ENCODE assay signal across 9 cellular contexts in genomic region chr6:32462609-32463008, GRCh38. TPM values are rescaled to one million over a fixed set of nuclear protein-coding genes. Genes with fewer than 3 reads are reported as not detected.
DNase-seq lines count a peak whose midpoint lies in the region; ATAC-seq and TF ChIP-seq lines count a peak whose summit lies in the region.
"Had no signal": no experiment of that assay in that cellular context is flagged by ENCODE, and none has a peak within 500 bp of the region (broad histone marks: within the 10 kb centered on the region; RNA-seq: fewer than 3 reads in every experiment).

No MANE protein-coding gene starts in this region.

- DNase-seq in HCT116 (ENCODE audit: low read depth, low spot score): no peak
- peak; percentile 11 for DNase-seq in SW480 (ENCODE audit: low spot score)
- peak; percentile 60 to 69 for DNase-seq in stimulated activated CD4-positive, alpha-beta T cell treated with anti-CD3 and anti-CD28 coated beads, Interleukin-2, amount 100 ng/mL, for 24 hours
- DNase-seq in UCSD-AML1 (lab: John Stamatoyannopoulos, UW; ENCODE audit: unreplicated experiment): no peak
- DNase-seq in kidney glomerular epithelial cell (lab: John Stamatoyannopoulos, UW): no peak
- no peak for DNase-seq in middle frontal gyrus (ENCODE audit: extremely low spot score, low spot score)

- no peaks in the 10 kb centered on the region for H3K9me3 ChIP-seq in HCT116 (ENCODE audit: control insufficient read depth in 1 of 2, insufficient read depth in 1 of 2, low read depth in 1 of 2, low read length in 2 of 2)
- H3K9me3 ChIP-seq: tibial nerve had no signal

- no peak for TF ChIP-seq CTCF in HCT116 (IDR thresholded peaks at IDR 0.05 in 2 of 3, conservative IDR thresholded peaks at IDR 0.05 in 1 of 3; ENCODE audit: borderline replicate concordance in 1 of 3, insufficient read depth in 1 of 3, low read depth in 2 of 3, low read length in 2 of 3)

- no peak overlapping the region for H3K4me2 ChIP-seq in HCT116 (ENCODE audit: low read length)

- no peak overlapping the region for H2AFZ ChIP-seq in HCT116 (ENCODE audit: low read depth, low read length, poor library complexity, severe bottlenecking)

- ATAC-seq in GM18907 (IDR thresholded peaks at IDR 0.05; ENCODE audit: unreplicated experiment): peak; percentile 80
- no peak for ATAC-seq in HCT116

- no peak overlapping the region for H3K27ac ChIP-seq in HCT116 (ENCODE audit: low read depth, low read length)
- H3K27ac ChIP-seq: tibial nerve had no signal

- TF ChIP-seq POLR2A in HCT116 (IDR thresholded peaks at IDR 0.05; ENCODE audit: borderline replicate concordance, extremely low read depth, insufficient read depth, insufficient read length): no peak

- H3K9me2 ChIP-seq in HCT116 (ENCODE audit: insufficient read depth): no peaks in the 10 kb centered on the region

- CTCF ChIA-PET in HCT116 (lab: Charles Lee): interaction anchor here (1.3 kb wide), 1 partner anchor 238 kb away, joined by 3 read pairs; no protein-coding TSS in a partner anchor

- no peaks in the 10 kb centered on the region for H4K20me1 ChIP-seq in HCT116 (ENCODE audit: insufficient read depth)

- RAD21 ChIA-PET in HCT116 (lab: Charles Lee; ENCODE audit: low non-redundant PET in 1 of 2, low total read pairs in 2 of 2, uncharacterized antibody in 2 of 2, unreplicated experiment in 2 of 2): no interaction called here

- no peaks in the 10 kb centered on the region for H3K27me3 ChIP-seq in HCT116 (ENCODE audit: insufficient read depth, low read length)

- BruUV-seq in HCT116 (replicated peaks; lab: Mats Ljungman, UMichigan): no TSS peak

- H3K36me3 ChIP-seq in HCT116 (ENCODE audit: control insufficient read depth in 1 of 2, insufficient read depth in 2 of 2, low read length in 2 of 2): no peaks in the 10 kb centered on the region
- H3K36me3 ChIP-seq: tibial nerve had no signal

- POLR2A ChIA-PET in HCT116 (lab: Charles Lee): no interaction called here

- intact Hi-C loops in HCT116 (cut with micrococcal nuclease): no loop called here

- no peak overlapping the region for H3K9ac ChIP-seq in HCT116 (ENCODE audit: low read length)

- H3K79me2 ChIP-seq in HCT116 (ENCODE audit: insufficient read depth, low read length): no peaks in the 10 kb centered on the region

- no peaks in the 10 kb centered on the region for H3K4me1 ChIP-seq in HCT116 (ENCODE audit: control insufficient read depth in 1 of 2, insufficient read depth in 2 of 2, low read length in 2 of 2)
- H3K4me1 ChIP-seq: tibial nerve had no signal

- TF ChIP-seq RAD21 in HCT116 (IDR thresholded peaks at IDR 0.05; ENCODE audit: low read depth): no peak

- H3K4me3 ChIP-seq in HCT116 (replicated peaks in 1 of 2; ENCODE audit: low read depth in 1 of 2, low read length in 2 of 2): no peak overlapping the region
- H3K4me3 ChIP-seq: tibial nerve had no signal

TF ChIP-seq in HCT116, 20 proteins besides CTCF, POLR2A, EP300 and RAD21:
- no peak for TF ChIP-seq ZFX (IDR thresholded peaks at IDR 0.05)
- peak; percentile 39 for TF ChIP-seq REST (IDR thresholded peaks at IDR 0.05; ENCODE audit: low read depth)

RNA-seq across cellular contexts. Expression of gene HLA-DRA, which starts 22.9 kb away (rescaled TPM):
- total RNA-seq in HCT116 (2021; ENCODE audit: unreplicated experiment): 4.7 TPM
- polyA plus RNA-seq in HCT116 (2012): 1.7 TPM in 2 replicates

RNA-seq across cellular contexts. Expression of gene BTNL2, which starts 55.6 kb away (rescaled TPM):
- total RNA-seq in HCT116 (2021; ENCODE audit: unreplicated experiment): not detected
- polyA plus RNA-seq in HCT116 (2012): 0.13 TPM in 1 of 2 replicates, not detected in the other
- total RNA-seq: posterior vena cava, tibial nerve had no signal

Comparison
In these comparisons a context has a peak if more than half of its experiments do, and no peak if none do; other contexts are left out.
1. DNase-seq: peak in SW480 (single experiment) and stimulated activated CD4-positive, alpha-beta T cell treated with anti-CD3 and anti-CD28 coated beads, Interleukin-2, amount 100 ng/mL, for 24 hours (2 of 2); none in HCT116 (single experiment), UCSD-AML1 (single experiment), kidney glomerular epithelial cell (single experiment) and middle frontal gyrus (single experiment).